In genomic region chr13:29858231-29858630, GRCh38 we compare ENCODE assay signal across 22 cellular contexts. TPM values are rescaled to one million over a fixed set of nuclear protein-coding genes. Genes with fewer than 3 reads are reported as not detected.
DNase-seq lines count a peak whose midpoint lies in the region; ATAC-seq and TF ChIP-seq lines count a peak whose summit lies in the region.
"Had no signal": no experiment of that assay in that cellular context is flagged by ENCODE, and none has a peak within 500 bp of the region (broad histone marks: within the 10 kb centered on the region; RNA-seq: fewer than 3 reads in every experiment).

No MANE protein-coding gene starts in this region.

- no peak overlapping the region for H3K4me3 Mint-ChIP-seq in glutamatergic neuron (ENCODE audit: unreplicated experiment)
- H3K4me3 Mint-ChIP-seq: CD14-positive monocyte; CD8-positive, alpha-beta memory T cell; H9 had no signal

- no peaks in the 10 kb centered on the region for H3K27me3 ChIP-seq in GM23248 (replicated peaks; ENCODE audit: insufficient read depth)
- H3K27me3 ChIP-seq in osteoblast (ENCODE audit: insufficient read depth, low read length) = no peaks in the 10 kb centered on the region
- H3K27me3 ChIP-seq: BE2C had no signal

- 0 out of 2 replicates have a peak overlapping the region, but pooled peaks have one; percentile 6 for H3K9ac ChIP-seq in GM23248

- peak; percentile 53 for DNase-seq in EH (ENCODE audit: low read depth)
- peak; percentile 62 for DNase-seq in GM23248
- DNase-seq in SK-MEL-5 (ENCODE audit: low read depth, low spot score) = peak; percentile 30
- DNase-seq in osteoblast (ENCODE audit: insufficient read length, low spot score, missing footprints) = peak; percentile 23
- DNase-seq in glutamatergic neuron = no peak
- DNase-seq in NCI-H2081 treated with DMSO at 0.1 percent for 48 hours (lab: John Stamatoyannopoulos, UW) = no peak
- no peak for DNase-seq in hepatic stellate cell (ENCODE audit: low spot score)
- DNase-seq: BE2C; CD8-positive, alpha-beta memory T cell; DMS 273 treated with DMSO at 0.1 percent for 48 hours; DMS79; H9; KBM-7; MM.1S; NCI-H1694; NCI-H2171 treated with DMSO at 0.1 percent for 48 hours; NCI-H345; NCI-H510A treated with DMSO at 0.1 percent for 48 hours; PC-3 had no signal

- 26 to 39% methylated on average over 1 of the region's 1 CpG for WGBS in GM23248 (ENCODE audit: low coverage in 1 of 2, low lambda C conversion rate in 2 of 2, missing lambda C conversion rate in 2 of 2), 2 experiments

- H3K27ac Mint-ChIP-seq in glutamatergic neuron (ENCODE audit: unreplicated experiment) = no peak overlapping the region
- H3K27ac Mint-ChIP-seq: CD14-positive monocyte; CD8-positive, alpha-beta memory T cell; H9 had no signal

- H3K4me3 ChIP-seq in GM23248 = no peak overlapping the region
- H3K4me3 ChIP-seq in osteoblast (ENCODE audit: insufficient read depth, low read length) = no peak overlapping the region

- H3K9me3 Mint-ChIP-seq in glutamatergic neuron (ENCODE audit: unreplicated experiment) = no peaks in the 10 kb centered on the region
- H3K9me3 Mint-ChIP-seq: H9 had no signal

- H3K4me1 ChIP-seq in GM23248 (ENCODE audit: insufficient read depth) (peaks cover 53% of the 10 kb centered on the region), osteoblast (ENCODE audit: insufficient read depth, low read length) (peaks cover 44% of the 10 kb centered on the region)

- H3K27me3 Mint-ChIP-seq in glutamatergic neuron (ENCODE audit: unreplicated experiment) = peaks cover 2% of the 10 kb centered on the region

- H3K79me2 ChIP-seq in GM23248 (ENCODE audit: insufficient read depth) (no peaks in the 10 kb centered on the region), osteoblast (ENCODE audit: insufficient read depth, low read length) (no peaks in the 10 kb centered on the region)

- H3K36me3 ChIP-seq in GM23248 (ENCODE audit: low read depth) (no peaks in the 10 kb centered on the region), osteoblast (ENCODE audit: insufficient read depth, low read length) (no peaks in the 10 kb centered on the region)
- H3K36me3 ChIP-seq: BE2C had no signal

- no peaks in the 10 kb centered on the region for H3K36me3 Mint-ChIP-seq in glutamatergic neuron (ENCODE audit: unreplicated experiment)
- H3K36me3 Mint-ChIP-seq: CD14-positive monocyte had no signal

- H3F3A ChIP-seq in GM23248 (ENCODE audit: insufficient read depth) = peaks cover 48% of the 10 kb centered on the region

- H3K4me2 ChIP-seq in GM23248 (ENCODE audit: unreplicated experiment) (peak overlapping the region; percentile 56), osteoblast (ENCODE audit: insufficient read depth, low read length) (no peak overlapping the region)

- ATAC-seq in GM19351 (IDR thresholded peaks at IDR 0.05; ENCODE audit: unreplicated experiment) = no peak
- ATAC-seq: PC-3, SK-N-SH treated with all-trans-retinoic acid at 6 μM for 48 hours had no signal

- no peaks in the 10 kb centered on the region for H3K4me1 Mint-ChIP-seq in glutamatergic neuron (ENCODE audit: low read depth, unreplicated experiment)
- H3K4me1 Mint-ChIP-seq: CD8-positive, alpha-beta memory T cell had no signal

- TF ChIP-seq CTCF in osteoblast (IDR thresholded peaks at IDR 0.05; ENCODE audit: extremely low read depth, low read depth, low read length) (no peak), glutamatergic neuron (IDR thresholded peaks at IDR 0.05; ENCODE audit: partially characterized antibody, unreplicated experiment) (no peak)

- H3K27ac ChIP-seq in GM23248 (peak overlapping the region; percentile 88), osteoblast (ENCODE audit: low read depth, low read length) (peak overlapping the region; percentile 55)

- H3K9me3 ChIP-seq in GM23248 (ENCODE audit: low read depth) (no peaks in the 10 kb centered on the region), osteoblast (ENCODE audit: low read depth, low read length) (no peaks in the 10 kb centered on the region)
- H3K9me3 ChIP-seq: BE2C had no signal

- 0 out of 2 replicates have a peak, but pooled peaks cover 7% of the 10 kb centered on the region for H3K9me2 ChIP-seq in GM23248 (ENCODE audit: insufficient read depth)

- in situ Hi-C loops in GM23248 (cut with MboI) (no loop called here), SK-MEL-5 (cut with HindIII; ENCODE audit: low pct_unique_long_range_greater_than_20kb, low sequenced_read_pairs) (no loop called here)

- H4K20me1 ChIP-seq in GM23248 (ENCODE audit: insufficient read depth) (no peaks in the 10 kb centered on the region), osteoblast (ENCODE audit: insufficient read depth, low read length) (no peaks in the 10 kb centered on the region)

- H2AFZ ChIP-seq in GM23248 (0 out of 2 replicates have a peak overlapping the region, but pooled peaks have one; percentile 11), osteoblast (ENCODE audit: low read length) (no peak overlapping the region)

RNA-seq across cellular contexts. Expression of gene UBL3, which starts 7.8 kb away (rescaled TPM):
- 73.9 and 85.8 TPM in 2 replicates for total RNA-seq in GM23248 (2014; rRNA removed; shearing (Covaris generic))
- 95.6 and 99.3 TPM in 2 replicates for polyA plus RNA-seq in GM23248 (2016; fragmentation: Nextera tagmentation; extraction: Ambion mirVana)
- 84.9 and 89.2 TPM in 2 replicates for total RNA-seq in SK-MEL-5 (2014; rRNA removed; shearing (Covaris generic))
- polyA plus RNA-seq in SK-MEL-5 (2015; cell fraction: cytosol; rRNA removed) = 89.8 and 121 TPM in 2 replicates
- polyA plus RNA-seq in SK-MEL-5 (2015; cell fraction: nucleus; rRNA removed) = 41.0 and 56.2 TPM in 2 replicates
- total RNA-seq in osteoblast (42.4 and 44.5 TPM in 2 replicates), glutamatergic neuron (ENCODE audit: unreplicated experiment) (21.3 TPM)

Comparison
In these comparisons a context has a peak if more than half of its experiments do, and no peak if none do; other contexts are left out.
1. DNase-seq: peak in EH (single experiment), GM23248 (single experiment), SK-MEL-5 (single experiment) and osteoblast (single experiment); none in glutamatergic neuron (single experiment), NCI-H2081 treated with DMSO at 0.1 percent for 48 hours (single experiment) and hepatic stellate cell (single experiment).